ENCODE assay signal across 1 cellular context in the genomic region with DNA sequence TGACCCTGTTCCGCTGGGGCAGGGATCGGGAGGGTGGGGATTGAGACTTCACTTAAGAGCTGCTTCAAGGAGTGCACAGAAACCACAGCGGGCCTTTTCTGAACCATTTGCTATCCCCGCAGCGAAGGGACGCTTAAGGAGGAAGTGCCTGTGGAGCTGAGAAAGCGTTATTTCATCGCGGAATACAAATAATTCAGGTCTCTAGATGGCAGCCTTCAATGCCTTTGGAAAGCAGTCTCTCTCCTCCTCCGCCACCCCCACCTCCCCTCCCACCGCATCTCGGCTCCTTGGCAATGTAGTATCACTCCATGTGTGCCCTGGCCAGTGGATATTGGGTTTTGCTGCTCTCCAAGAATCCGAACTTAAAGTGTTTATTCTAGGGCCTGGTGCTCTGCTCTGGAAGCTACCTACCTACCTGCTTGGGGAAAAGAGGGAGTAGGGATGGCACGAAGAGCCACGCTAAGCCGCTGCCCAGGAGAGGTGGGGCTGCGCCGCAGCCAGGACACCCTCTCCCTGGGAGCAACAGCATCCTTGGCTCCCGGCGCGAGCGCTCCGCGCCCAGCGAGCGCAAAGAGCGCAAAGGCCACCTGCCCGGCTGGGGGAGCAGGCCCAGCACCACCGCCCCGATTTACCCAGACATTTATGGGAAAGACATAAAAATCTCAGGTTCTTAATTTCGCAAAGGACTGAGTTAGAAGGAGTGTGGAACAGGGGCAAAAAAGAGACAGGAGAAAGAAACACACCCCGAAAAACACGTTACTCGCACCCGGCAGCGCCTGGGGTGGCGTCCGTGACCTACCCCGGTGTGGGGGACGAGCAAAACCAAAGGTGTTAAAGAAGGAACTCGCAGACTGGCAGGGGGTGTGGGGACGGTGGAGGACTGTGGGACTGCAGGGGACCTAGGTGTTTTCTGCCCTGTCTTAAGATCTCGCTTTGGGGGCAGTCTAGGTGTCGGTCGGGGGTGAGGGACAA.
TF ChIP-seq lines count a peak whose summit lies in the region.

No MANE protein-coding gene starts in this region.

TF ChIP-seq in HepG2, 621 proteins besides CTCF, POLR2A, EP300 and RAD21 (continued from another document):
- TF ChIP-seq, protein P1, sequence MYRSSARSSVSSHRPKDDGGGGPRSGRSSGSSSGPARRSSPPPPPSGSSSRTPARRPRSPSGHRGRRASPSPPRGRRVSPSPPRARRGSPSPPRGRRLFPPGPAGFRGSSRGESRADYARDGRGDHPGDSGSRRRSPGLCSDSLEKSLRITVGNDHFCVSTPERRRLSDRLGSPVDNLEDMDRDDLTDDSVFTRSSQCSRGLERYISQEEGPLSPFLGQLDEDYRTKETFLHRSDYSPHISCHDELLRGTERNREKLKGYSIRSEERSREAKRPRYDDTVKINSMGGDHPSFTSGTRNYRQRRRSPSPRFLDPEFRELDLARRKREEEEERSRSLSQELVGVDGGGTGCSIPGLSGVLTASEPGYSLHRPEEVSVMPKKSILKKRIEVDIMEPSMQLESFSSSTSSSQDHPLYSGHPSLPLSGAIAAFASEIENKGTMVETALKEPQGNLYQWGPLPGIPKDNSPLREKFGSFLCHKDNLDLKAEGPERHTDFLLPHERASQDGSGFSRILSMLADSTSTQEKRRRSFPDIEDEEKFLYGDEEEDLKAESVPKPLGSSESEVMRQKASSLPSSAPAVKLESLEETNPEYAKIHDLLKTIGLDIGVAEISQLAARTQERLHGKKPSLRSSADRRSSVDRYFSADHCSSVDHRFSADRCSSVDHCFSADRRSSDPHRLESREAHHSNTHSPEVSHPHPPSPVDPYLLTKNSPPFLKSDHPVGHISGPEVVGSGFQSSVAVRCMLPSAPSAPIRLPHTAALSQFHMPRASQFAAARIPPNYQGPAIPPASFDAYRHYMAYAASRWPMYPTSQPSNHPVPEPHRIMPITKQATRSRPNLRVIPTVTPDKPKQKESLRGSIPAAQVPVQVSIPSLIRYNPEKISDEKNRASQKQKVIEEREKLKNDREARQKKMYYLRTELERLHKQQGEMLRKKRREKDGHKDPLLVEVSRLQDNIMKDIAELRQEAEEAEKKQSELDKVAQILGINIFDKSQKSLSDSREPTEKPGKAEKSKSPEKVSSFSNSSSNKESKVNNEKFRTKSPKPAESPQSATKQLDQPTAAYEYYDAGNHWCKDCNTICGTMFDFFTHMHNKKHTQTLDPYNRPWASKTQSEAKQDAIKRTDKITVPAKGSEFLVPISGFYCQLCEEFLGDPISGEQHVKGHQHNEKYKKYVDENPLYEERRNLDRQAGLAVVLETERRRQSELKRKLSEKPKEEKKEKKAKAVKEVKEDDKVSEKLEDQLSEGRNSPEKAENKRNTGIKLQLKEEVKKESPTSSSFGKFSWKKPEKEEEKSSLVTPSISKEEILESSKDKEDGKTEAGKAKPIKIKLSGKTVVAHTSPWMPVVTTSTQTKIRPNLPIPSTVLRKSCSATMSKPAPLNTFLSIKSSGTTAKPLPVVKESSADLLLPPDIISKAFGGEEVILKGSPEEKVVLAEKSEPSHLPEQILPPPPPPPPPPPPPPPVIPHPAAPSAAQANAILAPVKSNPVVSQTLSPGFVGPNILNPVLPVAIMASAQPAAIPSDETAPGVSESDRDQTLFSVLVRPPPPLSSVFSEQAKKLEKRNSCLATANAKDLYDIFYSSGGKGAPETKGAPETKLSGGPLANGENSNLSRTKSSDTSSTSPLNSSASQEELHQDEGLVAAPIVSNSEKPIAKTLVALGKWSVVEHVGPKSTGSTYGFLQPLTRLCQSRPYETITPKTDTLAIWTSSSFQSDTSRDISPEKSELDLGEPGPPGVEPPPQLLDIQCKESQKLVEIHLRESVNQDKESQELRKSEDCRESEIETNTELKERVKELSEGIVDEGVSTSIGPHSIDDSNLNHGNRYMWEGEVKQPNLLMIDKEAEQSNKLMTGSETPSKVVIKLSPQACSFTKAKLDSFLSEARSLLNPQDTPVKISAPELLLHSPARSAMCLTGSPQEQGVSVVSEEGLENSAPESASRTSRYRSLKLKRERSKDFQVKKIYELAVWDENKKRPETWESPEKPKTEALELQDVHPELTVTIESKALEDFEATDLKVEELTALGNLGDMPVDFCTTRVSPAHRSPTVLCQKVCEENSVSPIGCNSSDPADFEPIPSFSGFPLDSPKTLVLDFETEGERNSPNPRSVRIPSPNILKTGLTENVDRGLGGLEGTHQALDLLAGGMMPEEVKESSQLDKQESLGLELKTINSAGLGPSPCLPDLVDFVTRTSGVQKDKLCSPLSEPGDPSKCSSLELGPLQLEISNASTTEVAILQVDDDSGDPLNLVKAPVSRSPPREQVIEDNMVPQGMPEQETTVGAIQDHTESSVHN (CRISPR knock-in tag; IDR thresholded peaks at IDR 0.05) = no peak
- TF ChIP-seq AKAP8 (CRISPR knock-in tag; IDR thresholded peaks at IDR 0.05) = no peak
- TF ChIP-seq ZBTB42 (CRISPR knock-in tag; IDR thresholded peaks at IDR 0.05) = no peak
- TF ChIP-seq, protein P2, sequence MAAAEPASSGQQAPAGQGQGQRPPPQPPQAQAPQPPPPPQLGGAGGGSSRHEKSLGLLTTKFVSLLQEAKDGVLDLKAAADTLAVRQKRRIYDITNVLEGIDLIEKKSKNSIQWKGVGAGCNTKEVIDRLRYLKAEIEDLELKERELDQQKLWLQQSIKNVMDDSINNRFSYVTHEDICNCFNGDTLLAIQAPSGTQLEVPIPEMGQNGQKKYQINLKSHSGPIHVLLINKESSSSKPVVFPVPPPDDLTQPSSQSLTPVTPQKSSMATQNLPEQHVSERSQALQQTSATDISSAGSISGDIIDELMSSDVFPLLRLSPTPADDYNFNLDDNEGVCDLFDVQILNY (CRISPR knock-in tag; conservative IDR thresholded peaks at IDR 0.05) = no peak
- TF ChIP-seq KMT2B (CRISPR knock-in tag; IDR thresholded peaks at IDR 0.05) = no peak
- no peak for TF ChIP-seq REXO4 (CRISPR knock-in tag; IDR thresholded peaks at IDR 0.05; ENCODE audit: borderline replicate concordance)
- no peak for TF ChIP-seq ZBTB3 (CRISPR knock-in tag; IDR thresholded peaks at IDR 0.05; ENCODE audit: borderline replicate concordance, low read depth)
- TF ChIP-seq KDM5B (CRISPR knock-in tag; IDR thresholded peaks at IDR 0.05; ENCODE audit: borderline replicate concordance) = no peak
- TF ChIP-seq, protein P3, sequence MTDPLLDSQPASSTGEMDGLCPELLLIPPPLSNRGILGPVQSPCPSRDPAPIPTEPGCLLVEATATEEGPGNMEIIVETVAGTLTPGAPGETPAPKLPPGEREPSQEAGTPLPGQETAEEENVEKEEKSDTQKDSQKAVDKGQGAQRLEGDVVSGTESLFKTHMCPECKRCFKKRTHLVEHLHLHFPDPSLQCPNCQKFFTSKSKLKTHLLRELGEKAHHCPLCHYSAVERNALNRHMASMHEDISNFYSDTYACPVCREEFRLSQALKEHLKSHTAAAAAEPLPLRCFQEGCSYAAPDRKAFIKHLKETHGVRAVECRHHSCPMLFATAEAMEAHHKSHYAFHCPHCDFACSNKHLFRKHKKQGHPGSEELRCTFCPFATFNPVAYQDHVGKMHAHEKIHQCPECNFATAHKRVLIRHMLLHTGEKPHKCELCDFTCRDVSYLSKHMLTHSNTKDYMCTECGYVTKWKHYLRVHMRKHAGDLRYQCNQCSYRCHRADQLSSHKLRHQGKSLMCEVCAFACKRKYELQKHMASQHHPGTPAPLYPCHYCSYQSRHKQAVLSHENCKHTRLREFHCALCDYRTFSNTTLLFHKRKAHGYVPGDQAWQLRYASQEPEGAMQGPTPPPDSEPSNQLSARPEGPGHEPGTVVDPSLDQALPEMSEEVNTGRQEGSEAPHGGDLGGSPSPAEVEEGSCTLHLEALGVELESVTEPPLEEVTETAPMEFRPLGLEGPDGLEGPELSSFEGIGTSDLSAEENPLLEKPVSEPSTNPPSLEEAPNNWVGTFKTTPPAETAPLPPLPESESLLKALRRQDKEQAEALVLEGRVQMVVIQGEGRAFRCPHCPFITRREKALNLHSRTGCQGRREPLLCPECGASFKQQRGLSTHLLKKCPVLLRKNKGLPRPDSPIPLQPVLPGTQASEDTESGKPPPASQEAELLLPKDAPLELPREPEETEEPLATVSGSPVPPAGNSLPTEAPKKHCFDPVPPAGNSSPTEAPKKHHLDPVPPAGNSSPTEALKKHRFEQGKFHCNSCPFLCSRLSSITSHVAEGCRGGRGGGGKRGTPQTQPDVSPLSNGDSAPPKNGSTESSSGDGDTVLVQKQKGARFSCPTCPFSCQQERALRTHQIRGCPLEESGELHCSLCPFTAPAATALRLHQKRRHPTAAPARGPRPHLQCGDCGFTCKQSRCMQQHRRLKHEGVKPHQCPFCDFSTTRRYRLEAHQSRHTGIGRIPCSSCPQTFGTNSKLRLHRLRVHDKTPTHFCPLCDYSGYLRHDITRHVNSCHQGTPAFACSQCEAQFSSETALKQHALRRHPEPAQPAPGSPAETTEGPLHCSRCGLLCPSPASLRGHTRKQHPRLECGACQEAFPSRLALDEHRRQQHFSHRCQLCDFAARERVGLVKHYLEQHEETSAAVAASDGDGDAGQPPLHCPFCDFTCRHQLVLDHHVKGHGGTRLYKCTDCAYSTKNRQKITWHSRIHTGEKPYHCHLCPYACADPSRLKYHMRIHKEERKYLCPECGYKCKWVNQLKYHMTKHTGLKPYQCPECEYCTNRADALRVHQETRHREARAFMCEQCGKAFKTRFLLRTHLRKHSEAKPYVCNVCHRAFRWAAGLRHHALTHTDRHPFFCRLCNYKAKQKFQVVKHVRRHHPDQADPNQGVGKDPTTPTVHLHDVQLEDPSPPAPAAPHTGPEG (CRISPR knock-in tag; IDR thresholded peaks at IDR 0.05) = no peak
- TF ChIP-seq JUNB (CRISPR knock-in tag; IDR thresholded peaks at IDR 0.05; ENCODE audit: borderline replicate concordance) = no peak
- TF ChIP-seq, protein P4, sequence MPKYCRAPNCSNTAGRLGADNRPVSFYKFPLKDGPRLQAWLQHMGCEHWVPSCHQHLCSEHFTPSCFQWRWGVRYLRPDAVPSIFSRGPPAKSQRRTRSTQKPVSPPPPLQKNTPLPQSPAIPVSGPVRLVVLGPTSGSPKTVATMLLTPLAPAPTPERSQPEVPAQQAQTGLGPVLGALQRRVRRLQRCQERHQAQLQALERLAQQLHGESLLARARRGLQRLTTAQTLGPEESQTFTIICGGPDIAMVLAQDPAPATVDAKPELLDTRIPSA (CRISPR knock-in tag; IDR thresholded peaks at IDR 0.05; ENCODE audit: borderline replicate concordance) = no peak
- TF ChIP-seq ZSCAN12 (CRISPR knock-in tag; IDR thresholded peaks at IDR 0.05) = no peak
